Comparison of ENCODE assay signal across 10 cellular contexts in genomic region chr19:49287141-49287540, GRCh38. TPM values are rescaled to one million over a fixed set of nuclear protein-coding genes. Genes with fewer than 3 reads are reported as not detected.
"Had no signal": no experiment of that assay in that cellular context is flagged by ENCODE, and none has a peak within 500 bp of the region (broad histone marks: within the 10 kb centered on the region; RNA-seq: fewer than 3 reads in every experiment).

No MANE protein-coding gene starts in this region.

- H3K27ac ChIP-seq: KMS-11 had no signal

- H3K4me2 ChIP-seq: GM23338, KMS-11 had no signal

- H3K4me1 Mint-ChIP-seq: GM23338, H9 had no signal

- FAIRE-seq: H1, H54, HTR-8/SVneo had no signal

- H3K4me3 ChIP-seq: GM23338 had no signal

- H3K9ac ChIP-seq: KMS-11 had no signal

- H3K4me3 Mint-ChIP-seq: GM23338, H9 had no signal

- H3K27ac Mint-ChIP-seq: GM23338 had no signal

- DNase-seq: H9, HCEC 1CT, IMR-90, KBM-7 had no signal

- H2AFZ ChIP-seq: GM23338 had no signal

RNA-seq across cellular contexts. Expression of gene SLC6A16, which starts 37.9 kb away (rescaled TPM):
- total RNA-seq: HT-29 had no signal

RNA-seq across cellular contexts. Expression of gene CD37, which starts 48.1 kb away (rescaled TPM):
- total RNA-seq: GM23338, H1, H9, HT-29, IMR-90 had no signal
- polyA plus RNA-seq: H1, IMR-90 had no signal
